ENCODE assay signal across 8 cellular contexts in the genomic region with DNA sequence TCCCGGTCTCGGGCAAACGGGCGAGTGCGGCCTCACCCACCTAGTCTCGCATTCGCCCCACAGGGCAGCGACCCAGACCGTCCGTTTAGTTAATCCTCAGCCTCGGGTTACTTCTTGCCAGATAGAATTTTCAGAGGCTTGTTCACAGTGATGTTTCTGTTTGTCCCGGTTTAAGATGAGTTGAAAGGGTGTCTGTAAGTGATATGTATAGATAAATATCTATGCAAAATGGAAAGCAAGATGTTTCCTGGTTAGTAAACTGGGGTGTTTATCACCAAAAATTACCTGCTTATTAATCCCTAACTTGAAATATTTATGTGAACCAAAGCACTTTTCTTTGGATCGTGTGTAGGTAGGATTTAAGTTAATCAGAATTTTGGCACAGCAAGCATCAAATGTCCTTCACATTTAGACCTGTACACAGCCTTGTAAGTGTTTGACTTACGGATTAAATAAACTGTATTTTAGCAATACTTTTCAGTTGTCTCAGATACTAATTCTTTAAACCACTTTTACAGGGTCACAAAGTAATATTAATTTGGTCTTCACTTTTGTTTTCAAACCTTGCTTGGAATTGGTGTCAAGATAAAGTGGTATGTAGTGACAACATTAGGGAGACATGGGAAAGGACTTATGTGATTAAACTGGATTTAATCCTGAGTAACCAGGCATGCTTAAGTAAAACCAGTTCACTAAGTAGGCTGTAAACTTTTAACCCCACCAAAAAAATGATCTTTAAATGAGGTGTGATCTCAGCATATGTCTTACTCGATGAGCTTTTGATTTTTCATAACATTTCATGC. TPM values are rescaled to one million over a fixed set of nuclear protein-coding genes. Genes with fewer than 3 reads are reported as not detected.
A peak's percentile ranks its signal among the peaks of the same experiment; 100 is the strongest.
DNase-seq lines count a peak whose midpoint lies in the region; ATAC-seq and TF ChIP-seq lines count a peak whose summit lies in the region.

No MANE protein-coding gene starts in this region.

- peak overlapping the region; percentile 94 for H3K27ac Mint-ChIP-seq in HFFc6
- H3K27ac Mint-ChIP-seq in activated T-helper 17 cell treated with anti-CD3 and anti-CD28 coated beads, Interleukin-2, amount 50 U/mL, for 72 hours = peak overlapping the region; percentile 95

- no peaks in the 10 kb centered on the region for H3K9me2 ChIP-seq in hepatocyte (replicated peaks; ENCODE audit: insufficient read depth)

- H3K36me3 Mint-ChIP-seq in HFFc6 (ENCODE audit: low read depth) = peaks cover 17% of the 10 kb centered on the region
- H3K36me3 Mint-ChIP-seq in activated T-helper 17 cell treated with anti-CD3 and anti-CD28 coated beads, Interleukin-2, amount 50 U/mL, for 72 hours (ENCODE audit: low read depth) = peaks cover 42% of the 10 kb centered on the region

- peak overlapping the region; percentile 82 for H3K4me2 ChIP-seq in hepatocyte
- H3K4me2 ChIP-seq in skeletal muscle satellite cell (ENCODE audit: low read length) = peak overlapping the region; percentile 83

- peak overlapping the region; percentile 100 for H3K9ac ChIP-seq in skeletal muscle satellite cell (ENCODE audit: low read depth, low read length)

- H3K4me1 Mint-ChIP-seq in HFFc6 (ENCODE audit: low read depth) = peaks cover 61% of the 10 kb centered on the region
- H3K4me1 Mint-ChIP-seq in activated T-helper 17 cell treated with anti-CD3 and anti-CD28 coated beads, Interleukin-2, amount 50 U/mL, for 72 hours = peaks cover 19% of the 10 kb centered on the region

- H3K9me3 ChIP-seq in BE2C = no peaks in the 10 kb centered on the region
- no peaks in the 10 kb centered on the region for H3K9me3 ChIP-seq in hepatocyte (ENCODE audit: low read depth)
- no peaks in the 10 kb centered on the region for H3K9me3 ChIP-seq in skeletal muscle satellite cell (replicated peaks; ENCODE audit: low read length)

- no peak for ATAC-seq in activated T-helper 17 cell treated with anti-CD3 and anti-CD28 coated beads, Interleukin-2, amount 50 U/mL, for 72 hours (replicated peaks)
- no peak for ATAC-seq in GM19463 (IDR thresholded peaks at IDR 0.05; ENCODE audit: unreplicated experiment)
- ATAC-seq in GM18511 (IDR thresholded peaks at IDR 0.05; ENCODE audit: unreplicated experiment) = no peak

- peaks cover 3% of the 10 kb centered on the region for H3K36me3 ChIP-seq in BE2C
- H3K36me3 ChIP-seq in hepatocyte (replicated peaks; ENCODE audit: insufficient read depth, low read depth) = no peaks in the 10 kb centered on the region
- peaks cover 4% of the 10 kb centered on the region for H3K36me3 ChIP-seq in skeletal muscle satellite cell (ENCODE audit: insufficient read depth, low read length)

- peaks cover 56% of the 10 kb centered on the region for H3K79me2 ChIP-seq in hepatocyte

- 3% methylated on average over 15 of the region's 15 CpGs for WGBS in hepatocyte (ENCODE audit: low lambda C conversion rate, missing lambda C conversion rate)

- H4K20me1 ChIP-seq in hepatocyte (ENCODE audit: insufficient read depth, poor library complexity, severe bottlenecking) = peaks cover 51% of the 10 kb centered on the region

- H3K27me3 Mint-ChIP-seq in HFFc6 (ENCODE audit: insufficient read depth) = no peaks in the 10 kb centered on the region; the same call in 1 of the 2 replicates
- no peaks in the 10 kb centered on the region for H3K27me3 Mint-ChIP-seq in activated T-helper 17 cell treated with anti-CD3 and anti-CD28 coated beads, Interleukin-2, amount 50 U/mL, for 72 hours

- H3K4me3 Mint-ChIP-seq in HFFc6 = peak overlapping the region; percentile 93
- peak overlapping the region; percentile 96 for H3K4me3 Mint-ChIP-seq in activated T-helper 17 cell treated with anti-CD3 and anti-CD28 coated beads, Interleukin-2, amount 50 U/mL, for 72 hours

- H3K4me3 ChIP-seq in BE2C (ENCODE audit: low read depth, low read length) (peak overlapping the region; percentile 84), hepatocyte (peak overlapping the region; percentile 98), skeletal muscle satellite cell (ENCODE audit: low read length) (peak overlapping the region; percentile 97)

- no peaks in the 10 kb centered on the region for H3K9me3 Mint-ChIP-seq in HFFc6
- no peaks in the 10 kb centered on the region for H3K9me3 Mint-ChIP-seq in activated T-helper 17 cell treated with anti-CD3 and anti-CD28 coated beads, Interleukin-2, amount 50 U/mL, for 72 hours

- peak overlapping the region; percentile 65 for H2AFZ ChIP-seq in hepatocyte

- peak overlapping the region; percentile 99 for H3K27ac ChIP-seq in hepatocyte

- H3K4me1 ChIP-seq in BE2C (no peaks in the 10 kb centered on the region; the same call in 1 of the 2 replicates), hepatocyte (ENCODE audit: insufficient read depth) (peaks cover 33% of the 10 kb centered on the region), skeletal muscle satellite cell (ENCODE audit: control insufficient read depth, insufficient read depth, low read length) (peaks cover 29% of the 10 kb centered on the region)

- DNase-seq in BE2C = no peak
- DNase-seq in HFFc6 = no peak
- no peak for DNase-seq in hepatocyte (ENCODE audit: low spot score)
- DNase-seq in NCI-H187 treated with DMSO at 0.1 percent for 48 hours (lab: John Stamatoyannopoulos, UW) = no peak

- TF ChIP-seq CTCF in BE2C (IDR thresholded peaks at IDR 0.05; ENCODE audit: low read depth, low read length) = no peak
- TF ChIP-seq CTCF in HFFc6 (IDR thresholded peaks at IDR 0.05) = no peak
- no peak for TF ChIP-seq CTCF in hepatocyte (IDR thresholded peaks at IDR 0.05; ENCODE audit: poor library complexity)

- H3K27me3 ChIP-seq in BE2C (no peaks in the 10 kb centered on the region), hepatocyte (no peaks in the 10 kb centered on the region), skeletal muscle satellite cell (ENCODE audit: control insufficient read depth, insufficient read depth, low read length) (peaks cover 6% of the 10 kb centered on the region)

RNA-seq across cellular contexts. Expression of gene ZNF326, which starts 0.9 kb away (rescaled TPM):
- 16.4 TPM for polyA plus RNA-seq in BE2C (2012; ENCODE audit: insufficient read depth, insufficient read length, low read depth)
- 10 to 100 TPM; 14.7 to 19.8 (median 17.2) TPM for total RNA-seq in HFFc6 (2021; fragmentation: NEBNext Ultra II Directional; extraction: Animal tissue kit (Norgen Biotek cat#: 25700))
- 10 to 100 TPM; 18.4 to 20.9 TPM for total RNA-seq in activated T-helper 17 cell treated with anti-CD3 and anti-CD28 coated beads, Interleukin-2, amount 50 U/mL, for 72 hours
- total RNA-seq in hepatocyte = 24.1 and 25.7 TPM in 2 replicates
- polyA plus RNA-seq in hepatocyte = 16.1 and 18.3 TPM in 2 replicates
- 5.7 and 7.6 TPM in 2 replicates for total RNA-seq in skeletal muscle satellite cell (2012; rRNA removed)
